8 cellular contexts compared by ENCODE assay signal in the genomic region with DNA sequence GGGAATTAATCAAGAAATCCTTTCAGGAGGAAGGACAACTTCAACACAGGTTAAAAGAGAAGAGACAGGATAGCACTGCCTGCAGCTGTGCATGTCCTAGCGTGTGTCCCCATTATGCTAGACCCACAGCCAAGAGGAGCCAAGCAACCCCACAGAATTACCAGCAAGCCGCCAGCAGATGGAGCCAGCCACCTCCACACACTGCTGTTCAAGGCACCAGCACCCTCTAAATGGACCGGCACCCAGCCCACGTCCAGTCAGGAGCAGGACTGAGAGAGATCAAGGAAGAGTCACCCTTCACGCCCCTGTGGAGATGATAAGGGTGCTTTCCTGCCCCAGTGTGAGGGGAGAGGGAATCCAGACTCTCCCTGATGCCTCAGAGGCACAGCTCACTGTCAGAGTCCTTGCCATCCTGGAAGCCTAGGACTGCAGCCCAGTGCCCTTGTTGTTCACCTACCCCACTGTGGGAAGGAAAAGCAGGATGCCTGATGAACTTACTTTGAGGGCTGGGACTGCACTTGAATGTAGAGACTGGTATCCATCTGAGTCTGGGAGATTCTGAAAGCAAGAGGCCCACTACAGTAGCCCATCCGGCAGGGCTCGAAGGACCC. TPM values are rescaled to one million over a fixed set of nuclear protein-coding genes. Genes with fewer than 3 reads are reported as not detected.
A peak's percentile ranks its signal among the peaks of the same experiment; 100 is the strongest.
DNase-seq lines count a peak whose midpoint lies in the region; ATAC-seq and TF ChIP-seq lines count a peak whose summit lies in the region.

No MANE protein-coding gene starts in this region.

- no peaks in the 10 kb centered on the region for H3K9me3 ChIP-seq in uterus

- no peak overlapping the region for H3K27ac Mint-ChIP-seq in GM23338

- no peaks in the 10 kb centered on the region for H3K36me3 ChIP-seq in GM23338 (ENCODE audit: insufficient read depth)
- no peaks in the 10 kb centered on the region for H3K36me3 ChIP-seq in uterus

- TF ChIP-seq CTCF in GM23338 (conservative IDR thresholded peaks at IDR 0.05; ENCODE audit: low read depth in 2 of 2) (peak; percentile 81 to 97), uterus (IDR thresholded peaks at IDR 0.05) (peak; percentile 68 to 78 (median 74))

- peaks cover 13% of the 10 kb centered on the region for H3K4me1 Mint-ChIP-seq in GM23338

- H3K9me3 Mint-ChIP-seq in GM23338 = no peaks in the 10 kb centered on the region

- no peaks in the 10 kb centered on the region for H3F3A ChIP-seq in GM23338 (replicated peaks; ENCODE audit: low read depth)

- peak; percentile 98 for ATAC-seq in GM23338

- H3K27me3 Mint-ChIP-seq in GM23338 (ENCODE audit: insufficient read depth, low read depth, poor library complexity) = peaks cover 2% of the 10 kb centered on the region

- H3K4me3 Mint-ChIP-seq in GM23338 = no peak overlapping the region

- H3K36me3 Mint-ChIP-seq in GM23338 (ENCODE audit: low read depth) = no peaks in the 10 kb centered on the region

- H3K9me2 ChIP-seq in GM23338 (ENCODE audit: insufficient read depth) = peaks cover 6% of the 10 kb centered on the region; the same call in 1 of the 2 replicates

- no peak for TF ChIP-seq POLR2A in uterus (IDR thresholded peaks at IDR 0.05)

- no peaks in the 10 kb centered on the region for H3K79me2 ChIP-seq in GM23338 (replicated peaks; ENCODE audit: insufficient read depth)

- no peak overlapping the region for H3K4me3 ChIP-seq in GM23338
- H3K4me3 ChIP-seq in uterus = peak overlapping the region in 1 of 2 donors; percentile 7

- H3K4me2 ChIP-seq in GM23338 = no peak overlapping the region

- peak overlapping the region; percentile 93 for H2AFZ ChIP-seq in GM23338

- H3K27ac ChIP-seq in GM23338 (ENCODE audit: low read depth) = no peak overlapping the region
- H3K27ac ChIP-seq in uterus = peak overlapping the region; percentile 85 to 92

- no peaks in the 10 kb centered on the region for H3K27me3 ChIP-seq in GM23338 (ENCODE audit: insufficient read depth)
- no peaks in the 10 kb centered on the region for H3K27me3 ChIP-seq in uterus

- peaks cover 3% of the 10 kb centered on the region; the same call in 1 of the 2 replicates for H3K4me1 ChIP-seq in GM23338 (ENCODE audit: insufficient read depth)
- H3K4me1 ChIP-seq in uterus = no peaks in the 10 kb centered on the region

- no peaks in the 10 kb centered on the region for H4K20me1 ChIP-seq in GM23338 (replicated peaks; ENCODE audit: insufficient read depth)

- intact Hi-C loops in uterus (cut with DNase I; ENCODE audit: low total_unique reads) = no loop called here

- DNase-seq in DMS 273 (lab: John Stamatoyannopoulos, UW; ENCODE audit: unreplicated experiment) = peak; percentile 60
- peak; percentile 83 for DNase-seq in GM23338 (ENCODE audit: low spot score)
- DNase-seq in NCI-H510A treated with DMSO at 0.1 percent for 48 hours (lab: John Stamatoyannopoulos, UW) = peak; percentile 44
- DNase-seq in activated T-helper 1 cell treated with anti-CD3 and anti-CD28 coated beads, Interleukin-2, amount 50 U/mL, for 16 hours (ENCODE audit: low read depth in 1 of 2, low spot score in 1 of 2) = peak; percentile 4 to 7
- peak; percentile 32 for DNase-seq in foreskin melanocyte
- peak in 51 of 56 donors; percentile 4 to 77 (median 37) for DNase-seq in nucleus accumbens (lab: John Stamatoyannopoulos, UW)
- peak; percentile 83 to 84 for DNase-seq in uterus
- DNase-seq in central memory CD4-positive, alpha-beta T cell = no peak

TF ChIP-seq in GM23338, 12 proteins besides CTCF, POLR2A, EP300 and RAD21:
- TF ChIP-seq EZH2phosphoT487 (IDR thresholded peaks at IDR 0.05; ENCODE audit: unreplicated experiment) (no peak), POLR2AphosphoS5 (IDR thresholded peaks at IDR 0.05; ENCODE audit: low read depth) (no peak), EZH2 (IDR thresholded peaks at IDR 0.05; ENCODE audit: low read depth, unreplicated experiment) (no peak), ZNF114 (CRISPR knock-in tag; IDR thresholded peaks at IDR 0.05) (no peak)
- TF ChIP-seq, protein P1, sequence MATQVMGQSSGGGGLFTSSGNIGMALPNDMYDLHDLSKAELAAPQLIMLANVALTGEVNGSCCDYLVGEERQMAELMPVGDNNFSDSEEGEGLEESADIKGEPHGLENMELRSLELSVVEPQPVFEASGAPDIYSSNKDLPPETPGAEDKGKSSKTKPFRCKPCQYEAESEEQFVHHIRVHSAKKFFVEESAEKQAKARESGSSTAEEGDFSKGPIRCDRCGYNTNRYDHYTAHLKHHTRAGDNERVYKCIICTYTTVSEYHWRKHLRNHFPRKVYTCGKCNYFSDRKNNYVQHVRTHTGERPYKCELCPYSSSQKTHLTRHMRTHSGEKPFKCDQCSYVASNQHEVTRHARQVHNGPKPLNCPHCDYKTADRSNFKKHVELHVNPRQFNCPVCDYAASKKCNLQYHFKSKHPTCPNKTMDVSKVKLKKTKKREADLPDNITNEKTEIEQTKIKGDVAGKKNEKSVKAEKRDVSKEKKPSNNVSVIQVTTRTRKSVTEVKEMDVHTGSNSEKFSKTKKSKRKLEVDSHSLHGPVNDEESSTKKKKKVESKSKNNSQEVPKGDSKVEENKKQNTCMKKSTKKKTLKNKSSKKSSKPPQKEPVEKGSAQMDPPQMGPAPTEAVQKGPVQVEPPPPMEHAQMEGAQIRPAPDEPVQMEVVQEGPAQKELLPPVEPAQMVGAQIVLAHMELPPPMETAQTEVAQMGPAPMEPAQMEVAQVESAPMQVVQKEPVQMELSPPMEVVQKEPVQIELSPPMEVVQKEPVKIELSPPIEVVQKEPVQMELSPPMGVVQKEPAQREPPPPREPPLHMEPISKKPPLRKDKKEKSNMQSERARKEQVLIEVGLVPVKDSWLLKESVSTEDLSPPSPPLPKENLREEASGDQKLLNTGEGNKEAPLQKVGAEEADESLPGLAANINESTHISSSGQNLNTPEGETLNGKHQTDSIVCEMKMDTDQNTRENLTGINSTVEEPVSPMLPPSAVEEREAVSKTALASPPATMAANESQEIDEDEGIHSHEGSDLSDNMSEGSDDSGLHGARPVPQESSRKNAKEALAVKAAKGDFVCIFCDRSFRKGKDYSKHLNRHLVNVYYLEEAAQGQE (IDR thresholded peaks at IDR 0.05; ENCODE audit: unreplicated experiment) = no peak

RNA-seq across cellular contexts. Expression of a gene that starts 37.1 kb away (rescaled TPM):
- total RNA-seq in GM23338 (2014; rRNA removed; shearing (Covaris generic)) = 13.3 and 18.5 TPM in 2 replicates
- polyA plus RNA-seq in GM23338 (2016; fragmentation: Nextera tagmentation; extraction: Ambion mirVana) = 28.9 and 31.0 TPM in 2 replicates
- 10 to 100 TPM in 2 of 4 donors, 1 to 10 TPM in 2; 9.4 to 60.5 (median 15.6) TPM for total RNA-seq in uterus
